In genomic region chr21:17848228-17848627, GRCh38 we compare ENCODE assay signal across 9 cellular contexts. TPM values are rescaled to one million over a fixed set of nuclear protein-coding genes. Genes with fewer than 3 reads are reported as not detected.
A peak's percentile ranks its signal among the peaks of the same experiment; 100 is the strongest.
DNase-seq lines count a peak whose midpoint lies in the region; ATAC-seq and TF ChIP-seq lines count a peak whose summit lies in the region.
"Had no signal": no experiment of that assay in that cellular context is flagged by ENCODE, and none has a peak within 500 bp of the region (broad histone marks: within the 10 kb centered on the region; RNA-seq: fewer than 3 reads in every experiment).

No MANE protein-coding gene starts in this region.

- DNase-seq in activated CD4-positive, alpha-beta T cell treated with anti-CD3 and anti-CD28 coated beads for 36 hours, result peak; percentile 7
- DNase-seq in activated CD4-positive, alpha-beta T cell treated with anti-CD3 and anti-CD28 coated beads, Interleukin-2, amount 10 ng/mL, durations not matched to agents 7 days and 5 days, result no peak
- DNase-seq in SK-MEL-5 (ENCODE audit: low read depth, low spot score) (peak; percentile 99), vagina (ENCODE audit: extremely low spot score in 2 of 2) (no peak), SKM-1 (lab: John Stamatoyannopoulos, UW; ENCODE audit: unreplicated experiment) (no peak)
- DNase-seq in stimulated activated CD4-positive, alpha-beta T cell treated with anti-CD3 and anti-CD28 coated beads, Interleukin-12 subunit alpha, Interleukin-12 subunit beta, amount 100 ng/mL, for 4 hours, result no peak

- peaks cover 6% of the 10 kb centered on the region for H3K4me1 ChIP-seq in vagina

- H3K27me3 ChIP-seq in layer of hippocampus (ENCODE audit: control insufficient read depth, insufficient read depth, low read length), result no peaks in the 10 kb centered on the region
- no peaks in the 10 kb centered on the region for H3K27me3 ChIP-seq in vagina

- H3K9me3 Mint-ChIP-seq in activated CD4-positive, alpha-beta T cell treated with anti-CD3 and anti-CD28 coated beads for 36 hours (ENCODE audit: low read depth), result no peaks in the 10 kb centered on the region
- peaks cover 5% of the 10 kb centered on the region for H3K9me3 Mint-ChIP-seq in activated CD4-positive, alpha-beta T cell treated with anti-CD3 and anti-CD28 coated beads, Interleukin-2, amount 10 ng/mL, durations not matched to agents 7 days and 5 days

- in situ Hi-C loops in SK-MEL-5 (cut with HindIII; ENCODE audit: low pct_unique_long_range_greater_than_20kb, low sequenced_read_pairs), result no loop called here

- no peak overlapping the region for H3K27ac Mint-ChIP-seq in activated CD4-positive, alpha-beta T cell treated with anti-CD3 and anti-CD28 coated beads for 36 hours
- no peak overlapping the region for H3K27ac Mint-ChIP-seq in activated CD4-positive, alpha-beta T cell treated with anti-CD3 and anti-CD28 coated beads, Interleukin-2, amount 10 ng/mL, durations not matched to agents 7 days and 5 days

- H3K27me3 Mint-ChIP-seq in activated CD4-positive, alpha-beta T cell treated with anti-CD3 and anti-CD28 coated beads for 36 hours, result no peaks in the 10 kb centered on the region
- H3K27me3 Mint-ChIP-seq in activated CD4-positive, alpha-beta T cell treated with anti-CD3 and anti-CD28 coated beads, Interleukin-2, amount 10 ng/mL, durations not matched to agents 7 days and 5 days, result no peaks in the 10 kb centered on the region

- CTCF ChIA-PET in activated CD4-positive, alpha-beta T cell treated with anti-CD3 and anti-CD28 coated beads for 36 hours (lab: Charles Lee), result interaction anchor here (0.6 to 1.3 kb wide), 3 partner anchors 18 to 169 kb away, joined by 3 to 4 read pairs (median 4); no protein-coding TSS in a partner anchor
- CTCF ChIA-PET in activated CD4-positive, alpha-beta T cell treated with anti-CD3 and anti-CD28 coated beads, Interleukin-2, amount 10 ng/mL, durations not matched to agents 7 days and 5 days (lab: Charles Lee), result no interaction called here

- no peaks in the 10 kb centered on the region for H3K36me3 ChIP-seq in vagina

- H3K27ac ChIP-seq in layer of hippocampus (ENCODE audit: low read depth, low read length) (peak overlapping the region; percentile 4), vagina (no peak overlapping the region)
- H3K27ac ChIP-seq: 22Rv1 had no signal

- H3K4me1 Mint-ChIP-seq in activated CD4-positive, alpha-beta T cell treated with anti-CD3 and anti-CD28 coated beads for 36 hours, result no peaks in the 10 kb centered on the region
- H3K4me1 Mint-ChIP-seq in activated CD4-positive, alpha-beta T cell treated with anti-CD3 and anti-CD28 coated beads, Interleukin-2, amount 10 ng/mL, durations not matched to agents 7 days and 5 days, result no peaks in the 10 kb centered on the region

- no peak overlapping the region for H3K4me3 ChIP-seq in vagina

- intact Hi-C loops in activated CD4-positive, alpha-beta T cell treated with anti-CD3 and anti-CD28 coated beads for 36 hours (cut with DNase I, micrococcal nuclease), result no loop called here
- intact Hi-C loops in vagina (cut with DNase I), result no loop called here

- H3K36me3 Mint-ChIP-seq in activated CD4-positive, alpha-beta T cell treated with anti-CD3 and anti-CD28 coated beads for 36 hours (ENCODE audit: low read depth), result no peaks in the 10 kb centered on the region
- H3K36me3 Mint-ChIP-seq in activated CD4-positive, alpha-beta T cell treated with anti-CD3 and anti-CD28 coated beads, Interleukin-2, amount 10 ng/mL, durations not matched to agents 7 days and 5 days (ENCODE audit: low read depth), result no peaks in the 10 kb centered on the region

- POLR2A ChIA-PET in activated CD4-positive, alpha-beta T cell treated with anti-CD3 and anti-CD28 coated beads for 36 hours (lab: Charles Lee), result no interaction called here
- POLR2A ChIA-PET in activated CD4-positive, alpha-beta T cell treated with anti-CD3 and anti-CD28 coated beads, Interleukin-2, amount 10 ng/mL, durations not matched to agents 7 days and 5 days (lab: Charles Lee), result no interaction called here

- no peak overlapping the region for H3K4me3 Mint-ChIP-seq in activated CD4-positive, alpha-beta T cell treated with anti-CD3 and anti-CD28 coated beads for 36 hours
- no peak overlapping the region for H3K4me3 Mint-ChIP-seq in activated CD4-positive, alpha-beta T cell treated with anti-CD3 and anti-CD28 coated beads, Interleukin-2, amount 10 ng/mL, durations not matched to agents 7 days and 5 days

- H3K9me3 ChIP-seq in vagina, result no peaks in the 10 kb centered on the region

- peak; percentile 69 for ATAC-seq in activated CD4-positive, alpha-beta T cell treated with anti-CD3 and anti-CD28 coated beads for 36 hours
- peak; percentile 97 for ATAC-seq in HG02884 (IDR thresholded peaks at IDR 0.05; ENCODE audit: unreplicated experiment)

- TF ChIP-seq CTCF in vagina (IDR thresholded peaks at IDR 0.05), result no peak

- no peak for TF ChIP-seq POLR2A in vagina (IDR thresholded peaks at IDR 0.05)

RNA-seq across cellular contexts. Expression of gene C21orf91, which starts 29.1 kb away (rescaled TPM):
- total RNA-seq in activated CD4-positive, alpha-beta T cell treated with anti-CD3 and anti-CD28 coated beads for 36 hours, result 10 to 100 TPM; 20.8 to 22.9 TPM
- 10 to 100 TPM; 41.5 to 56.3 TPM for total RNA-seq in activated CD4-positive, alpha-beta T cell treated with anti-CD3 and anti-CD28 coated beads, Interleukin-2, amount 10 ng/mL, durations not matched to agents 7 days and 5 days
- total RNA-seq in SK-MEL-5 (2014; rRNA removed; shearing (Covaris generic)), result 37.7 and 40.5 TPM in 2 replicates
- 16.5 and 22.3 TPM in 2 replicates for polyA plus RNA-seq in SK-MEL-5 (2015; cell fraction: cytosol; rRNA removed)
- 37.4 and 49.4 TPM in 2 replicates for polyA plus RNA-seq in SK-MEL-5 (2015; cell fraction: nucleus; rRNA removed)
- 8.6 TPM for total RNA-seq in vagina

Comparison
In these comparisons a context has a peak if more than half of its experiments do, and no peak if none do; other contexts are left out.
1. DNase-seq: peak in activated CD4-positive, alpha-beta T cell treated with anti-CD3 and anti-CD28 coated beads for 36 hours (single experiment) and SK-MEL-5 (single experiment); none in activated CD4-positive, alpha-beta T cell treated with anti-CD3 and anti-CD28 coated beads, Interleukin-2, amount 10 ng/mL, durations not matched to agents 7 days and 5 days (single experiment), vagina (0 of 2), stimulated activated CD4-positive, alpha-beta T cell treated with anti-CD3 and anti-CD28 coated beads, Interleukin-12 subunit alpha, Interleukin-12 subunit beta, amount 100 ng/mL, for 4 hours (single experiment) and SKM-1 (single experiment).